In the genomic region with DNA sequence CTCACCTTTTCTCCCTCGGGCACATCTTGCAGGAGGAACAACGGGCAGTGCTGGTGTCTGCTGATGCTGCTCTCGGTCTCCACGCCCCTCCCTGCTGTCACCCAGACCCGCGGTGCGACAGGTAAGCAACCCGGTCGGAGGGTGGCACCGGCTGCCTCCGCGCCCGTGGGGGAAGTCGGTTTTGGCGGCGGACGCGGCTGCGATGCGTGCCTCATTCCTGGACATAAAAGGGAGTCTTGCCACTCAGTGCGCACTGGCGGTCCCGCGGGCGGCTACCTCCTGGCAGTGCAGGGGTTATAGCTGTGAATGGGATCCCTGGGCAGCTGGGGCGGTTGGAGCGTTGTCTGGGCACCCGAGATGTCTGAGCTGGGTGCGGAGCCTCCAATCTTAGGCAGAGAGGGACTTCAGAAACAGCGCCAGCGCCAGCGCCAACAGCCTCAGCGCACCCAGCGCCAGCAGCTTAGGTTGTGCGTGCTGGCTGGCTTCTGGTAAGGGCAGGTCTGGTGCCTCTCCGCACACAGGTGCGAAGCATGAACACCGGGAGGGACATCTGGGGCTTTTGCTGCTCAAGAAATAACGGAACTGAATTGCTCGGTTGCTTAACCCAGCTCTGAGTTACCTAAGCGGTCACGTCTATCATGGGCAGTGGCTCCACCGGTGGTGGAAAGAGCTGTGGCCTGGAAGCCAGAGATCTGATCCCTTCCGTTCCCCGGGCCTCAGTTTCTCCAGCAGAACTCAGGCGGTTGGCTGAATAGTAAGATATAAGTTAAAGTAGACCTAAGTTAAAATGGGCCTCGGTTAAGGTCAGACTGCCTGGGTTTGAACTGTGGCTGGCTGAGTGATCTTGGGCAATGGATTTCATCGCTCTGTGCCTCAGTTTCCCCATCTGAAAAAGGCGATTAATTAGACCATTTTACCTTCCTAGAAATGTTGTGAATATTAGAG, we compare ENCODE assay signal across 1 cellular context.
TF ChIP-seq lines count a peak whose summit lies in the region.

No MANE protein-coding gene starts in this region.

TF ChIP-seq in HEK293, 187 proteins besides CTCF, POLR2A, EP300 and RAD21 (continued from another document and continues in another):
- TF ChIP-seq, protein P1, sequence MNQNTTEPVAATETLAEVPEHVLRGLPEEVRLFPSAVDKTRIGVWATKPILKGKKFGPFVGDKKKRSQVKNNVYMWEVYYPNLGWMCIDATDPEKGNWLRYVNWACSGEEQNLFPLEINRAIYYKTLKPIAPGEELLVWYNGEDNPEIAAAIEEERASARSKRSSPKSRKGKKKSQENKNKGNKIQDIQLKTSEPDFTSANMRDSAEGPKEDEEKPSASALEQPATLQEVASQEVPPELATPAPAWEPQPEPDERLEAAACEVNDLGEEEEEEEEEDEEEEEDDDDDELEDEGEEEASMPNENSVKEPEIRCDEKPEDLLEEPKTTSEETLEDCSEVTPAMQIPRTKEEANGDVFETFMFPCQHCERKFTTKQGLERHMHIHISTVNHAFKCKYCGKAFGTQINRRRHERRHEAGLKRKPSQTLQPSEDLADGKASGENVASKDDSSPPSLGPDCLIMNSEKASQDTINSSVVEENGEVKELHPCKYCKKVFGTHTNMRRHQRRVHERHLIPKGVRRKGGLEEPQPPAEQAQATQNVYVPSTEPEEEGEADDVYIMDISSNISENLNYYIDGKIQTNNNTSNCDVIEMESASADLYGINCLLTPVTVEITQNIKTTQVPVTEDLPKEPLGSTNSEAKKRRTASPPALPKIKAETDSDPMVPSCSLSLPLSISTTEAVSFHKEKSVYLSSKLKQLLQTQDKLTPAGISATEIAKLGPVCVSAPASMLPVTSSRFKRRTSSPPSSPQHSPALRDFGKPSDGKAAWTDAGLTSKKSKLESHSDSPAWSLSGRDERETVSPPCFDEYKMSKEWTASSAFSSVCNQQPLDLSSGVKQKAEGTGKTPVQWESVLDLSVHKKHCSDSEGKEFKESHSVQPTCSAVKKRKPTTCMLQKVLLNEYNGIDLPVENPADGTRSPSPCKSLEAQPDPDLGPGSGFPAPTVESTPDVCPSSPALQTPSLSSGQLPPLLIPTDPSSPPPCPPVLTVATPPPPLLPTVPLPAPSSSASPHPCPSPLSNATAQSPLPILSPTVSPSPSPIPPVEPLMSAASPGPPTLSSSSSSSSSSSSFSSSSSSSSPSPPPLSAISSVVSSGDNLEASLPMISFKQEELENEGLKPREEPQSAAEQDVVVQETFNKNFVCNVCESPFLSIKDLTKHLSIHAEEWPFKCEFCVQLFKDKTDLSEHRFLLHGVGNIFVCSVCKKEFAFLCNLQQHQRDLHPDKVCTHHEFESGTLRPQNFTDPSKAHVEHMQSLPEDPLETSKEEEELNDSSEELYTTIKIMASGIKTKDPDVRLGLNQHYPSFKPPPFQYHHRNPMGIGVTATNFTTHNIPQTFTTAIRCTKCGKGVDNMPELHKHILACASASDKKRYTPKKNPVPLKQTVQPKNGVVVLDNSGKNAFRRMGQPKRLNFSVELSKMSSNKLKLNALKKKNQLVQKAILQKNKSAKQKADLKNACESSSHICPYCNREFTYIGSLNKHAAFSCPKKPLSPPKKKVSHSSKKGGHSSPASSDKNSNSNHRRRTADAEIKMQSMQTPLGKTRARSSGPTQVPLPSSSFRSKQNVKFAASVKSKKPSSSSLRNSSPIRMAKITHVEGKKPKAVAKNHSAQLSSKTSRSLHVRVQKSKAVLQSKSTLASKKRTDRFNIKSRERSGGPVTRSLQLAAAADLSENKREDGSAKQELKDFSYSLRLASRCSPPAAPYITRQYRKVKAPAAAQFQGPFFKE (tag by site-specific recombination; IDR thresholded peaks at IDR 0.05; ENCODE audit: borderline replicate concordance) = no peak
- TF ChIP-seq ZNF843 (tag by site-specific recombination; IDR thresholded peaks at IDR 0.05) (no peak), ZNF404 (tag by site-specific recombination; IDR thresholded peaks at IDR 0.05) (no peak), TCF7L2 (IDR thresholded peaks at IDR 0.05; ENCODE audit: borderline replicate concordance, low read depth, low read length) (no peak), ZNF433 (tag by site-specific recombination; IDR thresholded peaks at IDR 0.05; ENCODE audit: low read depth) (no peak), ZNF132 (tag by site-specific recombination; IDR thresholded peaks at IDR 0.05; ENCODE audit: borderline replicate concordance) (no peak), ZNF354C (tag by site-specific recombination; IDR thresholded peaks at IDR 0.05; ENCODE audit: borderline replicate concordance, low read depth) (no peak), ZNF133 (tag by site-specific recombination; IDR thresholded peaks at IDR 0.05) (no peak), GLIS2 (tag by site-specific recombination; IDR thresholded peaks at IDR 0.05) (0 out of 2 replicates have a peak, but pooled peaks have one; percentile 6), ZNF239 (tag by site-specific recombination; IDR thresholded peaks at IDR 0.05) (no peak), ZNF223 (tag by site-specific recombination; IDR thresholded peaks at IDR 0.05) (no peak), ZNF701 (tag by site-specific recombination; IDR thresholded peaks at IDR 0.05) (no peak), ZNF19 (tag by site-specific recombination; IDR thresholded peaks at IDR 0.05; ENCODE audit: low read depth) (no peak), ZNF529 (tag by site-specific recombination; IDR thresholded peaks at IDR 0.05; ENCODE audit: insufficient replicate concordance) (no peak), KLF7 (tag by site-specific recombination; IDR thresholded peaks at IDR 0.05; ENCODE audit: borderline replicate concordance) (no peak), ZNF112 (tag by site-specific recombination; IDR thresholded peaks at IDR 0.05) (no peak), ZSCAN16 (tag by site-specific recombination; IDR thresholded peaks at IDR 0.05) (no peak), ZNF777 (tag by site-specific recombination; IDR thresholded peaks at IDR 0.05; ENCODE audit: borderline replicate concordance) (peak; percentile 54), ZNF184 (tag by site-specific recombination; IDR thresholded peaks at IDR 0.05) (no peak), ZBTB48 (tag by site-specific recombination; IDR thresholded peaks at IDR 0.05) (0 out of 2 replicates have a peak, but pooled peaks have one; percentile 46), ZNF707 (tag by site-specific recombination; IDR thresholded peaks at IDR 0.05) (no peak), ZNF155 (tag by site-specific recombination; IDR thresholded peaks at IDR 0.05) (no peak), GFI1B (tag by site-specific recombination; IDR thresholded peaks at IDR 0.05) (no peak)
- TF ChIP-seq, protein P2, sequence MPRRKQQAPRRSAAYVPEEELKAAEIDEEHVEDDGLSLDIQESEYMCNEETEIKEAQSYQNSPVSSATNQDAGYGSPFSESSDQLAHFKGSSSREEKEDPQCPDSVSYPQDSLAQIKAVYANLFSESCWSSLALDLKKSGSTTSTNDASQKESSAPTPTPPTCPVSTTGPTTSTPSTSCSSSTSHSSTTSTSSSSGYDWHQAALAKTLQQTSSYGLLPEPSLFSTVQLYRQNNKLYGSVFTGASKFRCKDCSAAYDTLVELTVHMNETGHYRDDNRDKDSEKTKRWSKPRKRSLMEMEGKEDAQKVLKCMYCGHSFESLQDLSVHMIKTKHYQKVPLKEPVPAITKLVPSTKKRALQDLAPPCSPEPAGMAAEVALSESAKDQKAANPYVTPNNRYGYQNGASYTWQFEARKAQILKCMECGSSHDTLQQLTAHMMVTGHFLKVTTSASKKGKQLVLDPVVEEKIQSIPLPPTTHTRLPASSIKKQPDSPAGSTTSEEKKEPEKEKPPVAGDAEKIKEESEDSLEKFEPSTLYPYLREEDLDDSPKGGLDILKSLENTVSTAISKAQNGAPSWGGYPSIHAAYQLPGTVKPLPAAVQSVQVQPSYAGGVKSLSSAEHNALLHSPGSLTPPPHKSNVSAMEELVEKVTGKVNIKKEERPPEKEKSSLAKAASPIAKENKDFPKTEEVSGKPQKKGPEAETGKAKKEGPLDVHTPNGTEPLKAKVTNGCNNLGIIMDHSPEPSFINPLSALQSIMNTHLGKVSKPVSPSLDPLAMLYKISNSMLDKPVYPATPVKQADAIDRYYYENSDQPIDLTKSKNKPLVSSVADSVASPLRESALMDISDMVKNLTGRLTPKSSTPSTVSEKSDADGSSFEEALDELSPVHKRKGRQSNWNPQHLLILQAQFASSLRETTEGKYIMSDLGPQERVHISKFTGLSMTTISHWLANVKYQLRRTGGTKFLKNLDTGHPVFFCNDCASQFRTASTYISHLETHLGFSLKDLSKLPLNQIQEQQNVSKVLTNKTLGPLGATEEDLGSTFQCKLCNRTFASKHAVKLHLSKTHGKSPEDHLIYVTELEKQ (tag by site-specific recombination; IDR thresholded peaks at IDR 0.05; ENCODE audit: borderline replicate concordance) = no peak
- TF ChIP-seq, protein P3, sequence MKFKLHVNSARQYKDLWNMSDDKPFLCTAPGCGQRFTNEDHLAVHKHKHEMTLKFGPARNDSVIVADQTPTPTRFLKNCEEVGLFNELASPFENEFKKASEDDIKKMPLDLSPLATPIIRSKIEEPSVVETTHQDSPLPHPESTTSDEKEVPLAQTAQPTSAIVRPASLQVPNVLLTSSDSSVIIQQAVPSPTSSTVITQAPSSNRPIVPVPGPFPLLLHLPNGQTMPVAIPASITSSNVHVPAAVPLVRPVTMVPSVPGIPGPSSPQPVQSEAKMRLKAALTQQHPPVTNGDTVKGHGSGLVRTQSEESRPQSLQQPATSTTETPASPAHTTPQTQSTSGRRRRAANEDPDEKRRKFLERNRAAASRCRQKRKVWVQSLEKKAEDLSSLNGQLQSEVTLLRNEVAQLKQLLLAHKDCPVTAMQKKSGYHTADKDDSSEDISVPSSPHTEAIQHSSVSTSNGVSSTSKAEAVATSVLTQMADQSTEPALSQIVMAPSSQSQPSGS (tag by site-specific recombination; IDR thresholded peaks at IDR 0.05; ENCODE audit: low read depth) = no peak
- TF ChIP-seq, protein P4, sequence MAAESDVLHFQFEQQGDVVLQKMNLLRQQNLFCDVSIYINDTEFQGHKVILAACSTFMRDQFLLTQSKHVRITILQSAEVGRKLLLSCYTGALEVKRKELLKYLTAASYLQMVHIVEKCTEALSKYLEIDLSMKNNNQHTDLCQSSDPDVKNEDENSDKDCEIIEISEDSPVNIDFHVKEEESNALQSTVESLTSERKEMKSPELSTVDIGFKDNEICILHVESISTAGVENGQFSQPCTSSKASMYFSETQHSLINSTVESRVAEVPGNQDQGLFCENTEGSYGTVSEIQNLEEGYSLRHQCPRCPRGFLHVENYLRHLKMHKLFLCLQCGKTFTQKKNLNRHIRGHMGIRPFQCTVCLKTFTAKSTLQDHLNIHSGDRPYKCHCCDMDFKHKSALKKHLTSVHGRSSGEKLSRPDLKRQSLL (tag by site-specific recombination; IDR thresholded peaks at IDR 0.05) = no peak
- TF ChIP-seq, protein P5, sequence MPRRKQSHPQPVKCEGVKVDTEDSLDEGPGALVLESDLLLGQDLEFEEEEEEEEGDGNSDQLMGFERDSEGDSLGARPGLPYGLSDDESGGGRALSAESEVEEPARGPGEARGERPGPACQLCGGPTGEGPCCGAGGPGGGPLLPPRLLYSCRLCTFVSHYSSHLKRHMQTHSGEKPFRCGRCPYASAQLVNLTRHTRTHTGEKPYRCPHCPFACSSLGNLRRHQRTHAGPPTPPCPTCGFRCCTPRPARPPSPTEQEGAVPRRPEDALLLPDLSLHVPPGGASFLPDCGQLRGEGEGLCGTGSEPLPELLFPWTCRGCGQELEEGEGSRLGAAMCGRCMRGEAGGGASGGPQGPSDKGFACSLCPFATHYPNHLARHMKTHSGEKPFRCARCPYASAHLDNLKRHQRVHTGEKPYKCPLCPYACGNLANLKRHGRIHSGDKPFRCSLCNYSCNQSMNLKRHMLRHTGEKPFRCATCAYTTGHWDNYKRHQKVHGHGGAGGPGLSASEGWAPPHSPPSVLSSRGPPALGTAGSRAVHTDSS (tag by site-specific recombination; IDR thresholded peaks at IDR 0.05) = no peak
- TF ChIP-seq, protein P6, sequence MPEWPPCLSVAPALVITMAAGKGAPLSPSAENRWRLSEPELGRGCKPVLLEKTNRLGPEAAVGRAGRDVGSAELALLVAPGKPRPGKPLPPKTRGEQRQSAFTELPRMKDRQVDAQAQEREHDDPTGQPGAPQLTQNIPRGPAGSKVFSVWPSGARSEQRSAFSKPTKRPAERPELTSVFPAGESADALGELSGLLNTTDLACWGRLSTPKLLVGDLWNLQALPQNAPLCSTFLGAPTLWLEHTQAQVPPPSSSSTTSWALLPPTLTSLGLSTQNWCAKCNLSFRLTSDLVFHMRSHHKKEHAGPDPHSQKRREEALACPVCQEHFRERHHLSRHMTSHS (tag by site-specific recombination; IDR thresholded peaks at IDR 0.05) = no peak
- TF ChIP-seq, protein P7, sequence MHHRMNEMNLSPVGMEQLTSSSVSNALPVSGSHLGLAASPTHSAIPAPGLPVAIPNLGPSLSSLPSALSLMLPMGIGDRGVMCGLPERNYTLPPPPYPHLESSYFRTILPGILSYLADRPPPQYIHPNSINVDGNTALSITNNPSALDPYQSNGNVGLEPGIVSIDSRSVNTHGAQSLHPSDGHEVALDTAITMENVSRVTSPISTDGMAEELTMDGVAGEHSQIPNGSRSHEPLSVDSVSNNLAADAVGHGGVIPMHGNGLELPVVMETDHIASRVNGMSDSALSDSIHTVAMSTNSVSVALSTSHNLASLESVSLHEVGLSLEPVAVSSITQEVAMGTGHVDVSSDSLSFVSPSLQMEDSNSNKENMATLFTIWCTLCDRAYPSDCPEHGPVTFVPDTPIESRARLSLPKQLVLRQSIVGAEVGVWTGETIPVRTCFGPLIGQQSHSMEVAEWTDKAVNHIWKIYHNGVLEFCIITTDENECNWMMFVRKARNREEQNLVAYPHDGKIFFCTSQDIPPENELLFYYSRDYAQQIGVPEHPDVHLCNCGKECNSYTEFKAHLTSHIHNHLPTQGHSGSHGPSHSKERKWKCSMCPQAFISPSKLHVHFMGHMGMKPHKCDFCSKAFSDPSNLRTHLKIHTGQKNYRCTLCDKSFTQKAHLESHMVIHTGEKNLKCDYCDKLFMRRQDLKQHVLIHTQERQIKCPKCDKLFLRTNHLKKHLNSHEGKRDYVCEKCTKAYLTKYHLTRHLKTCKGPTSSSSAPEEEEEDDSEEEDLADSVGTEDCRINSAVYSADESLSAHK (tag by site-specific recombination; IDR thresholded peaks at IDR 0.05) = no peak
- TF ChIP-seq, protein P8, sequence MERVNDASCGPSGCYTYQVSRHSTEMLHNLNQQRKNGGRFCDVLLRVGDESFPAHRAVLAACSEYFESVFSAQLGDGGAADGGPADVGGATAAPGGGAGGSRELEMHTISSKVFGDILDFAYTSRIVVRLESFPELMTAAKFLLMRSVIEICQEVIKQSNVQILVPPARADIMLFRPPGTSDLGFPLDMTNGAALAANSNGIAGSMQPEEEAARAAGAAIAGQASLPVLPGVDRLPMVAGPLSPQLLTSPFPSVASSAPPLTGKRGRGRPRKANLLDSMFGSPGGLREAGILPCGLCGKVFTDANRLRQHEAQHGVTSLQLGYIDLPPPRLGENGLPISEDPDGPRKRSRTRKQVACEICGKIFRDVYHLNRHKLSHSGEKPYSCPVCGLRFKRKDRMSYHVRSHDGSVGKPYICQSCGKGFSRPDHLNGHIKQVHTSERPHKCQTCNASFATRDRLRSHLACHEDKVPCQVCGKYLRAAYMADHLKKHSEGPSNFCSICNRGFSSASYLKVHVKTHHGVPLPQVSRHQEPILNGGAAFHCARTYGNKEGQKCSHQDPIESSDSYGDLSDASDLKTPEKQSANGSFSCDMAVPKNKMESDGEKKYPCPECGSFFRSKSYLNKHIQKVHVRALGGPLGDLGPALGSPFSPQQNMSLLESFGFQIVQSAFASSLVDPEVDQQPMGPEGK (tag by site-specific recombination; IDR thresholded peaks at IDR 0.05) = no peak
- TF ChIP-seq, protein P9, sequence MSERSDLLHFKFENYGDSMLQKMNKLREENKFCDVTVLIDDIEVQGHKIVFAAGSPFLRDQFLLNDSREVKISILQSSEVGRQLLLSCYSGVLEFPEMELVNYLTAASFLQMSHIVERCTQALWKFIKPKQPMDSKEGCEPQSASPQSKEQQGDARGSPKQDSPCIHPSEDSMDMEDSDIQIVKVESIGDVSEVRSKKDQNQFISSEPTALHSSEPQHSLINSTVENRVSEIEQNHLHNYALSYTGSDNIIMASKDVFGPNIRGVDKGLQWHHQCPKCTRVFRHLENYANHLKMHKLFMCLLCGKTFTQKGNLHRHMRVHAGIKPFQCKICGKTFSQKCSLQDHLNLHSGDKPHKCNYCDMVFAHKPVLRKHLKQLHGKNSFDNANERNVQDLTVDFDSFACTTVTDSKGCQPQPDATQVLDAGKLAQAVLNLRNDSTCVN (tag by site-specific recombination; optimal IDR thresholded peaks at IDR 0.05) = peak; percentile 45
